In the genomic region with DNA sequence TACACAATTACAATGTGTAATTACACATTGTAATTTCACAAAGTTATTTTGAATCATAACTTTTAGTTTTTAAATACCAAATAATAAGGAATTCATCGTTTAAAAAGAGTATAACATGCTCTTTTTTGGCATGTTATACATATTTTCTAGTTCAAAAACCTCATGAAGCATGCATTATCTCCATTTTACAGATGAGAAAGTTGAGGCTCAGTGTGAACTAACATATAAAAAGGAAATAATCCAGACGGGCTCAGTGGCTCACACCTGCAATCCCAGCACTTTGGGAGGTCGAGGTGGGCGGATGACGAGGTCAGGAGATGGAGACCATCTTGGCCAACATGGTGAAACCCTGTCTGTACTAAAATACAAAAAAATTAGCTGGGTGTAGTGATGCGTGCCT, we compare ENCODE assay signal across 5 cellular contexts.
"Had no signal": no experiment of that assay in that cellular context is flagged by ENCODE, and none has a peak within 500 bp of the region (broad histone marks: within the 10 kb centered on the region; RNA-seq: fewer than 3 reads in every experiment).

No MANE protein-coding gene starts in this region.

- H3K27me3 Mint-ChIP-seq: IgD-negative memory B cell had no signal

- H3K4me1 Mint-ChIP-seq: GM23338, IgD-negative memory B cell had no signal

- H3K9me3 Mint-ChIP-seq: GM23338, H9, IgD-negative memory B cell had no signal

- H3K4me2 ChIP-seq: GM23338 had no signal

- H3K27ac Mint-ChIP-seq: GM23338, H9 had no signal

- H3K4me3 ChIP-seq: GM23338 had no signal

- H3K36me3 Mint-ChIP-seq: IgD-negative memory B cell had no signal

- DNase-seq: H9, HCEC 1CT, KG1 had no signal

- H3K4me3 Mint-ChIP-seq: GM23338, H9, IgD-negative memory B cell had no signal
